ENCODE assay signal across 8 cellular contexts in the genomic region with DNA sequence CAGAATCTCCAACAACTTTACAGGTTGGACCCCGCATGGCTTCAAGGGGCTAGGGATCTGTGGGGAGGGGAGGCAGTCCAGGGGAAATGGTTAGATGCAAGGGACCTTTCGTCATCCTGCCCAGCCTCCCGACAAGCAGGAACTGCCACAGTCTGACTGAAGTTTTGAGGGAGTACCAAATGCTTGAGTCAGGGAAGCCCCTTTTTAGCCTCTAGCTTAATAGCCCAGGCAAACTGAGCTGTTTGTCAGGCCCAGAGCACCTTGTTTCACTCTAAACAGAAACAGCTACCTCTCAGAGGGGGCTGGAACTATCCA. TPM values are rescaled to one million over a fixed set of nuclear protein-coding genes. Genes with fewer than 3 reads are reported as not detected.
DNase-seq lines count a peak whose midpoint lies in the region; ATAC-seq and TF ChIP-seq lines count a peak whose summit lies in the region.

No MANE protein-coding gene starts in this region.

- DNase-seq in GM12864 (ENCODE audit: low read depth) (no peak), NCI-H69 (lab: John Stamatoyannopoulos, UW) (peak; percentile 59), breast epithelium (ENCODE audit: low spot score in 2 of 2) (no peak), ACHN (no peak), SW 1271 (lab: John Stamatoyannopoulos, UW) (no peak)
- DNase-seq in activated effector memory CD4-positive, alpha-beta T cell treated with Interleukin-2 at 50 U/mL for 16 hours, result no peak

- no peaks in the 10 kb centered on the region for H3K27me3 ChIP-seq in breast epithelium
- H3K27me3 ChIP-seq in mononuclear cell (ENCODE audit: insufficient read depth, low read length), result no peaks in the 10 kb centered on the region

- no peak for ATAC-seq in GM21360 (IDR thresholded peaks at IDR 0.05; ENCODE audit: unreplicated experiment)

- peak overlapping the region; percentile 85 to 89 for H3K27ac ChIP-seq in breast epithelium

- H3K4me3 ChIP-seq in GM12864 (ENCODE audit: low read depth, low read length) (peak overlapping the region; percentile 92), breast epithelium (peak overlapping the region; percentile 82 to 91 (median 91)), mononuclear cell (ENCODE audit: low read length) (peak overlapping the region; percentile 78)

- in situ Hi-C loops in ACHN (cut with HindIII; ENCODE audit: low pct_ligation_motif_present, low pct_unique_long_range_greater_than_20kb, low sequenced_read_pairs), result no loop called here

- H3K9me3 ChIP-seq in breast epithelium (no peaks in the 10 kb centered on the region), mononuclear cell (ENCODE audit: low read depth, low read length) (no peaks in the 10 kb centered on the region)

- no peaks in the 10 kb centered on the region for H3K36me3 ChIP-seq in breast epithelium

- TF ChIP-seq CTCF in GM12864 (IDR thresholded peaks at IDR 0.05; ENCODE audit: low read depth, low read length, missing control alignments) (no peak), breast epithelium (IDR thresholded peaks at IDR 0.05) (no peak)

- intact Hi-C loops in breast epithelium (cut with DNase I; ENCODE audit: low total_unique reads), result no loop called here

- TF ChIP-seq POLR2A in breast epithelium (IDR thresholded peaks at IDR 0.05), result no peak

- H3K4me1 ChIP-seq in breast epithelium (peaks cover 3 to 5% of the 10 kb centered on the region in 2 donors), mononuclear cell (ENCODE audit: insufficient read depth, low read length) (peaks cover 36% of the 10 kb centered on the region)

RNA-seq across cellular contexts. Expression of gene TOR3A, which starts 1.1 kb away (rescaled TPM):
- 10 to 100 TPM; 32.8 to 50.5 (median 35.6) TPM for total RNA-seq in breast epithelium
- total RNA-seq in mononuclear cell, result 59.5 TPM

RNA-seq across cellular contexts. Expression of gene FAM20B, which starts 57.3 kb away (rescaled TPM):
- total RNA-seq in breast epithelium (10 to 100 TPM; 24.3 to 28.8 (median 28.0) TPM), mononuclear cell (10.4 TPM)
